ENCODE assay signal across 9 cellular contexts in the genomic region with DNA sequence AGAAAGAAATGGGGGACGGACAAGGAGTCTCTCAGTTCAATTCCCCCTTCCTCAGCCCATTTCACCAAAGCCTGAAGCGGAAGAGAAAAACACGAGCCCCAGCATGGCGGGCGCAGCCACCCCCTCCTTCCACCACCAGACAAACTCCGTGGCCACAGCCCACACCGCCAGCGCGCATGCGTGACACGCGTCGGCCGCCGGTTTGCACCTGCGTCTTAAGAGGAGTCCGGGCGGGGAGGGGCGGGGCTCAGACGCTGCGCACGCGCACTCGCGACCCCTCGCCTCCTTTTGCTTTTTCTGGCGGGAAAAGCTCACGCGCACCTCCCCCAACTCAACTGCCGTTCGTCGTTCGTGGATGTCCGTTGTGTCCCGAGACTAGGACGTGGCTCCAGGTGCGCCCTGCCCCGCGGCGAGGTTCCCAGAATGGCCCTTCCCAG. TPM values are rescaled to one million over a fixed set of nuclear protein-coding genes. Genes with fewer than 3 reads are reported as not detected.
DNase-seq lines count a peak whose midpoint lies in the region; ATAC-seq lines count a peak whose summit lies in the region.
"Had no signal": no experiment of that assay in that cellular context is flagged by ENCODE, and none has a peak within 500 bp of the region (broad histone marks: within the 10 kb centered on the region; RNA-seq: fewer than 3 reads in every experiment).

A gene with protein sequence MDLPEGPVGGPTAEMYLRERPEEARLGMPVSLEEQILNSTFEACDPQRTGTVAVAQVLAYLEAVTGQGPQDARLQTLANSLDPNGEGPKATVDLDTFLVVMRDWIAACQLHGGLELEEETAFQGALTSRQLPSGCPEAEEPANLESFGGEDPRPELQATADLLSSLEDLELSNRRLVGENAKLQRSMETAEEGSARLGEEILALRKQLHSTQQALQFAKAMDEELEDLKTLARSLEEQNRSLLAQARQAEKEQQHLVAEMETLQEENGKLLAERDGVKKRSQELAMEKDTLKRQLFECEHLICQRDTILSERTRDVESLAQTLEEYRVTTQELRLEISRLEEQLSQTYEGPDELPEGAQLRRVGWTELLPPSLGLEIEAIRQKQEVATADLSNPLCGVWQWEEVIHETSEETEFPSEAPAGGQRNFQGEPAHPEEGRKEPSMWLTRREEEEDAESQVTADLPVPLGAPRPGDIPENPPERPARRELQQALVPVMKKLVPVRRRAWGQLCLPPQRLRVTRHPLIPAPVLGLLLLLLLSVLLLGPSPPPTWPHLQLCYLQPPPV (plus strand): TSS at position 314 of the 437 bp plus-strand sequence. CDS start 2,635 bp downstream, outside the sequence.

- DNase-seq in T-helper 2 cell, result peak; percentile 69 to 90 (median 73)
- peak in 34 of 56 donors; percentile 4 to 67 (median 24) for DNase-seq in amygdala (lab: John Stamatoyannopoulos, UW)
- DNase-seq in lung microvascular endothelial cell (ENCODE audit: low read depth in 2 of 2), result peak; percentile 7 to 70
- peak; percentile 82 for DNase-seq in stimulated activated CD8-positive, alpha-beta memory T cell treated with anti-CD3 and anti-CD28 coated beads, Interleukin-7, amount 100 ng/mL, for 24 hours (ENCODE audit: low read depth)
- no peak for DNase-seq in DMS 273 (lab: John Stamatoyannopoulos, UW; ENCODE audit: unreplicated experiment)
- DNase-seq in H4 (ENCODE audit: low spot score), result no peak
- no peak for DNase-seq in NCI-H2227 treated with DMSO at 0.1 percent for 48 hours (lab: John Stamatoyannopoulos, UW)

- peak; percentile 56 for ATAC-seq in HG02678 (IDR thresholded peaks at IDR 0.05; ENCODE audit: unreplicated experiment)

RNA-seq across cellular contexts. Expression of the gene that starts here (rescaled TPM):
- total RNA-seq in lung microvascular endothelial cell, result not detected in 2 replicates
- total RNA-seq in H4 (2014; rRNA removed; shearing (Covaris generic)), result not detected in 2 replicates
- total RNA-seq: subcutaneous adipose tissue had no signal

Comparison
In these comparisons a context has a peak if more than half of its experiments do, and no peak if none do; other contexts are left out.
1. Peak in DNase-seq in lung microvascular endothelial cell; RNA of the gene not detected or under 1 TPM.
2. DNase-seq: peak in T-helper 2 cell (5 of 5), amygdala (34 of 56) and stimulated activated CD8-positive, alpha-beta memory T cell treated with anti-CD3 and anti-CD28 coated beads, Interleukin-7, amount 100 ng/mL, for 24 hours (single experiment); none in DMS 273 (single experiment), H4 (single experiment) and NCI-H2227 treated with DMSO at 0.1 percent for 48 hours (single experiment).